ENCODE assay signal across 9 cellular contexts in genomic region chr12:116882742-116883141, GRCh38. TPM values are rescaled to one million over a fixed set of nuclear protein-coding genes. Genes with fewer than 3 reads are reported as not detected.
DNase-seq lines count a peak whose midpoint lies in the region; FAIRE-seq and TF ChIP-seq lines count a peak whose summit lies in the region.
"Had no signal": no experiment of that assay in that cellular context is flagged by ENCODE, and none has a peak within 500 bp of the region (broad histone marks: within the 10 kb centered on the region; RNA-seq: fewer than 3 reads in every experiment).

No MANE protein-coding gene starts in this region.

- H2BK12ac ChIP-seq in neuronal stem cell (ENCODE audit: low read length): no peak overlapping the region

- H4K8ac ChIP-seq in mesendoderm (ENCODE audit: low read depth, low read length): no peak overlapping the region
- no peak overlapping the region for H4K8ac ChIP-seq in neuronal stem cell (ENCODE audit: low read depth, low read length)

- TF ChIP-seq RAD21 in Ishikawa (IDR thresholded peaks at IDR 0.05; ENCODE audit: low read depth): peak; percentile 48

- H3K56ac ChIP-seq in mesendoderm (ENCODE audit: low read length): no peak overlapping the region

- peaks cover 67% of the 10 kb centered on the region for H3K27me3 ChIP-seq in astrocyte (ENCODE audit: insufficient read depth, low read length)
- peaks cover 30% of the 10 kb centered on the region for H3K27me3 ChIP-seq in mesendoderm (ENCODE audit: insufficient read depth, low read length, poor library complexity)
- peaks cover 45 to 81% (median 56%) of the 10 kb centered on the region in 3 experiments for H3K27me3 ChIP-seq in neuronal stem cell (ENCODE audit: control insufficient read depth in 3 of 3, insufficient read depth in 3 of 3, low read depth in 1 of 3, low read length in 3 of 3)
- H3K27me3 ChIP-seq in Peyer's patch: peaks cover 0 to 35% of the 10 kb centered on the region in 2 donors

- no peak overlapping the region for H3K4me3 ChIP-seq in astrocyte (ENCODE audit: insufficient read depth, low read depth, low read length)
- H3K4me3 ChIP-seq in mesendoderm (ENCODE audit: low read length): no peak overlapping the region
- H3K4me3 ChIP-seq in neuronal stem cell (ENCODE audit: low read length in 2 of 2): no peak overlapping the region
- no peak overlapping the region for H3K4me3 ChIP-seq in Peyer's patch

- TF ChIP-seq POLR2A in Peyer's patch (IDR thresholded peaks at IDR 0.05): no peak

- no peaks in the 10 kb centered on the region for H3K79me2 ChIP-seq in astrocyte (ENCODE audit: insufficient read depth, low read length)
- H3K79me2 ChIP-seq in mesendoderm (ENCODE audit: control insufficient read depth, insufficient read depth, low read length): no peaks in the 10 kb centered on the region

- H3K4me1 ChIP-seq in astrocyte (ENCODE audit: insufficient read depth, low read length) (peaks cover 13% of the 10 kb centered on the region), mesendoderm (ENCODE audit: control insufficient read depth, low read depth, low read length) (peaks cover 8% of the 10 kb centered on the region), neuronal stem cell (ENCODE audit: control insufficient read depth in 2 of 2, insufficient read depth in 1 of 2, low read depth in 1 of 2, low read length in 2 of 2) (peaks cover 10 to 17% of the 10 kb centered on the region in 2 donors), Peyer's patch (peaks cover 2 to 42% (median 17%) of the 10 kb centered on the region in 4 donors)

- peaks cover 59% of the 10 kb centered on the region for H3K27me3 Mint-ChIP-seq in astrocyte (ENCODE audit: low read depth, unreplicated experiment)

- no peaks in the 10 kb centered on the region for H3K9me3 ChIP-seq in astrocyte (ENCODE audit: insufficient read depth, low read depth, low read length)
- no peaks in the 10 kb centered on the region for H3K9me3 ChIP-seq in neuronal stem cell (replicated peaks in 1 of 2; ENCODE audit: control insufficient read depth in 2 of 2, insufficient read depth in 1 of 2, low read depth in 1 of 2, low read length in 2 of 2)
- no peaks in the 10 kb centered on the region for H3K9me3 ChIP-seq in Peyer's patch

- H2BK15ac ChIP-seq in mesendoderm (replicated peaks; ENCODE audit: low read depth) (no peak overlapping the region), neuronal stem cell (ENCODE audit: low read length) (no peak overlapping the region)

- H3K27ac ChIP-seq in astrocyte (ENCODE audit: low read depth, low read length) (no peak overlapping the region), mesendoderm (ENCODE audit: low read depth, low read length) (no peak overlapping the region), neuronal stem cell (replicated peaks; ENCODE audit: low read length) (no peak overlapping the region), Peyer's patch (no peak overlapping the region)

- peak; percentile 33 for TF ChIP-seq CTCF in astrocyte (IDR thresholded peaks at IDR 0.05; ENCODE audit: insufficient read depth, low read depth, low read length)
- TF ChIP-seq CTCF in Peyer's patch (IDR thresholded peaks at IDR 0.05): peak in 1 of 6 experiments; percentile 14

- DNase-seq in COR-L47 (lab: John Stamatoyannopoulos, UW) (peak; percentile 35), astrocyte (ENCODE audit: low read depth) (no peak), mesendoderm (peak; percentile 69), neuronal stem cell (ENCODE audit: low spot score) (no peak), NK-92 (lab: John Stamatoyannopoulos, UW; ENCODE audit: unreplicated experiment) (no peak), GOT3 (lab: John Stamatoyannopoulos, UW) (no peak), Peyer's patch (no peak)

- no peak overlapping the region for H3K14ac ChIP-seq in neuronal stem cell (ENCODE audit: low read length)

- peaks cover 3% of the 10 kb centered on the region for H3K9me3 Mint-ChIP-seq in astrocyte (ENCODE audit: unreplicated experiment)

- no peak overlapping the region for H3K4me3 Mint-ChIP-seq in astrocyte (ENCODE audit: unreplicated experiment)

- H2AK5ac ChIP-seq in mesendoderm (ENCODE audit: low read length) (no peak overlapping the region), neuronal stem cell (ENCODE audit: low read depth, low read length) (no peak overlapping the region)

- no peaks in the 10 kb centered on the region for H3K36me3 Mint-ChIP-seq in astrocyte (ENCODE audit: low read depth, unreplicated experiment)

- H3K4ac ChIP-seq in mesendoderm (ENCODE audit: low read depth, low read length): no peak overlapping the region
- H3K4ac ChIP-seq in neuronal stem cell (ENCODE audit: low read length): no peak overlapping the region

- no peaks in the 10 kb centered on the region for H3K79me1 ChIP-seq in mesendoderm (ENCODE audit: low read length)
- peaks cover 2% of the 10 kb centered on the region for H3K79me1 ChIP-seq in neuronal stem cell (ENCODE audit: low read depth, low read length)

- no peaks in the 10 kb centered on the region for H3K36me3 ChIP-seq in astrocyte (ENCODE audit: insufficient read depth, low read length)
- no peaks in the 10 kb centered on the region for H3K36me3 ChIP-seq in mesendoderm (ENCODE audit: control insufficient read depth, insufficient read depth, low read length)
- H3K36me3 ChIP-seq in neuronal stem cell (replicated peaks in 1 of 2; ENCODE audit: control insufficient read depth in 2 of 2, insufficient read depth in 2 of 2, low read length in 2 of 2): no peaks in the 10 kb centered on the region
- H3K36me3 ChIP-seq in Peyer's patch: no peaks in the 10 kb centered on the region

- H3K9ac ChIP-seq in astrocyte (ENCODE audit: low read length): no peak overlapping the region
- no peak overlapping the region for H3K9ac ChIP-seq in mesendoderm (ENCODE audit: low read length)
- H3K9ac ChIP-seq in neuronal stem cell (ENCODE audit: low read depth, low read length, poor library complexity): no peak overlapping the region

- H3K23ac ChIP-seq in mesendoderm (ENCODE audit: low read length) (peak overlapping the region; percentile 2), neuronal stem cell (ENCODE audit: low read depth, low read length, poor library complexity) (no peak overlapping the region)

- H2BK5ac ChIP-seq in mesendoderm (ENCODE audit: low read length): no peak overlapping the region
- H2BK5ac ChIP-seq in neuronal stem cell (ENCODE audit: low read length): no peak overlapping the region

- H3K18ac ChIP-seq in mesendoderm (ENCODE audit: low read length) (no peak overlapping the region), neuronal stem cell (ENCODE audit: low read length) (no peak overlapping the region)

- no peak overlapping the region for H4K91ac ChIP-seq in neuronal stem cell (ENCODE audit: low read depth, low read length, poor library complexity)

- H4K20me1 ChIP-seq in astrocyte (ENCODE audit: insufficient read depth, low read length): peaks cover 3% of the 10 kb centered on the region

- no peak for TF ChIP-seq EP300 in Ishikawa (IDR thresholded peaks at IDR 0.05; ENCODE audit: borderline replicate concordance)

- H2BK120ac ChIP-seq in mesendoderm (ENCODE audit: low read depth, low read length) (no peak overlapping the region), neuronal stem cell (ENCODE audit: low read depth, low read length) (no peak overlapping the region)

- no peak overlapping the region for H4K5ac ChIP-seq in mesendoderm (ENCODE audit: low read length)

- no peak for FAIRE-seq in astrocyte (lab: Jason Lieb, UNC)
- FAIRE-seq: colon had no signal

- H3K4me2 ChIP-seq in astrocyte (ENCODE audit: low read length) (no peak overlapping the region), mesendoderm (ENCODE audit: low read length) (no peak overlapping the region), neuronal stem cell (ENCODE audit: insufficient read depth, low read length, poor library complexity, severe bottlenecking) (no peak overlapping the region)

- peaks cover 13% of the 10 kb centered on the region for H3K4me1 Mint-ChIP-seq in astrocyte (ENCODE audit: low read depth, unreplicated experiment)

- no CpG with 5 or more reads among the region's 6 CpGs for WGBS in mesendoderm (ENCODE audit: extremely low coverage, insufficient coverage, low lambda C conversion rate)
- WGBS in neuronal stem cell (ENCODE audit: extremely low coverage in 2 of 2, insufficient read length in 2 of 2, insufficient replicate concordance in 1 of 2), 2 donors: no CpG with 5 or more reads among the region's 6 CpGs

- H2AFZ ChIP-seq in astrocyte (ENCODE audit: low read depth, low read length) (no peak overlapping the region), neuronal stem cell (ENCODE audit: low read length) (no peak overlapping the region)

- no peak overlapping the region for H3K27ac Mint-ChIP-seq in astrocyte (ENCODE audit: unreplicated experiment)

TF ChIP-seq in Ishikawa, 13 proteins besides CTCF, POLR2A, EP300 and RAD21:
- TF ChIP-seq YY1 (IDR thresholded peaks at IDR 0.05; ENCODE audit: low read depth) (no peak), FOXM1 (IDR thresholded peaks at IDR 0.05; ENCODE audit: borderline replicate concordance, low read depth) (no peak), CEBPB (IDR thresholded peaks at IDR 0.05) (no peak), TAF1 (IDR thresholded peaks at IDR 0.05; ENCODE audit: low read depth) (no peak), CREB1 (IDR thresholded peaks at IDR 0.05; ENCODE audit: low read depth) (no peak), EGR1 (IDR thresholded peaks at IDR 0.05) (no peak), ZBTB7A (IDR thresholded peaks at IDR 0.05; ENCODE audit: low read depth) (no peak), TCF12 (IDR thresholded peaks at IDR 0.05; ENCODE audit: low read depth) (no peak), TEAD4 (IDR thresholded peaks at IDR 0.05) (no peak), MAX (IDR thresholded peaks at IDR 0.05) (no peak), NFIC (IDR thresholded peaks at IDR 0.05) (no peak)

RNA-seq across cellular contexts. Expression of gene HRK, which starts 1.5 kb away (rescaled TPM):
- total RNA-seq in astrocyte (1.3 and 2.1 TPM in 2 replicates), Peyer's patch (not detected)
- 0.59 TPM for polyA plus RNA-seq in mesendoderm (2013, experiment 1 of 2)
- polyA plus RNA-seq in mesendoderm (2013, experiment 2 of 2): 0.62 TPM
- polyA plus RNA-seq in neuronal stem cell (2013, experiment 1 of 2): 0.08 TPM
- polyA plus RNA-seq in neuronal stem cell (2013, experiment 2 of 2): 0.06 TPM

RNA-seq across cellular contexts. Expression of gene FBXW8, which starts 28.0 kb away (rescaled TPM):
- total RNA-seq in astrocyte (26.4 and 28.7 TPM in 2 replicates), Peyer's patch (10 to 100 TPM in 1 of 4 donors, 1 to 10 TPM in 3; 4.7 to 28.9 (median 9.2) TPM)
- 7.6 TPM for polyA plus RNA-seq in mesendoderm (2013, experiment 1 of 2)
- 7.6 TPM for polyA plus RNA-seq in mesendoderm (2013, experiment 2 of 2)
- polyA plus RNA-seq in neuronal stem cell (2013, experiment 1 of 2): 19.9 TPM
- 19.3 TPM for polyA plus RNA-seq in neuronal stem cell (2013, experiment 2 of 2)

Comparison
In these comparisons a context has a peak if more than half of its experiments do, and no peak if none do; other contexts are left out.
1. DNase-seq: peak in COR-L47 (single experiment) and mesendoderm (single experiment); none in astrocyte (single experiment), neuronal stem cell (single experiment), NK-92 (single experiment), GOT3 (single experiment) and Peyer's patch (0 of 3).